Comparison of ENCODE assay signal across 13 cellular contexts in the genomic region with DNA sequence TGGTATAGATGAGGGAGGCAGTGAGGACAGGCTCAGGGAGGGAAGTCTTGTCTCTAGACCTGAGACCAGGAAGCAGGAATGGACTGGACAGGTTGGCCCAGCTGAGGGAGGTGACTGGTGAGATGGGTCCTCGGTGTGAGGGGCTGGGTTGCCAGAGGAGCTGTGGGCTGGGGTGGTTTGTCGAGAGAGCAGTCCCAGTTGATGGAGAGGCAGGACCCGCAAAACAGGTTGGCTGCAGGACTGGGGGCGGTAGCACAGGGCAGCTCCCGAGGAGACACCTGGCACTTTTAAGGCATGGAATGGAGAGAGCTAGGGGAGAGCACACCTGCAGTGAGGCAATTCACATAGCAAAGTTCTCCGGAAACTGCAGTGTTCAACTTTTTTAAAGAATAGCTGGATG. TPM values are rescaled to one million over a fixed set of nuclear protein-coding genes. Genes with fewer than 3 reads are reported as not detected.
A peak's percentile ranks its signal among the peaks of the same experiment; 100 is the strongest.
DNase-seq lines count a peak whose midpoint lies in the region; ATAC-seq and TF ChIP-seq lines count a peak whose summit lies in the region.
"Had no signal": no experiment of that assay in that cellular context is flagged by ENCODE, and none has a peak within 500 bp of the region (broad histone marks: within the 10 kb centered on the region; RNA-seq: fewer than 3 reads in every experiment).

No MANE protein-coding gene starts in this region.

- peaks cover 61% of the 10 kb centered on the region for H3K4me1 Mint-ChIP-seq in CD4-positive, alpha-beta T cell (ENCODE audit: low read depth)
- H3K4me1 Mint-ChIP-seq in endothelial cell (ENCODE audit: unreplicated experiment): peaks cover 53% of the 10 kb centered on the region

- H2BK15ac ChIP-seq in IMR-90 (ENCODE audit: low read depth, low read length): no peak overlapping the region

- POLR2A ChIA-PET in CD4-positive, alpha-beta T cell (lab: Charles Lee): no interaction called here
- POLR2A ChIA-PET in IMR-90 (lab: Charles Lee; ENCODE audit: unreplicated experiment): no interaction called here

- H3K4me1 ChIP-seq in IMR-90 (ENCODE audit: control insufficient read depth, insufficient read depth, low read length): peaks cover 23% of the 10 kb centered on the region
- H3K4me1 ChIP-seq in trophoblast cell (ENCODE audit: control insufficient read depth in 1 of 2, insufficient read depth in 2 of 2, low read length in 2 of 2): peaks cover 22 to 23% of the 10 kb centered on the region in 2 experiments
- H3K4me1 ChIP-seq in esophagus squamous epithelium: peaks cover under 1 to 91% (median 37%) of the 10 kb centered on the region in 3 donors

- H3K18ac ChIP-seq in IMR-90 (ENCODE audit: low read depth, low read length) (no peak overlapping the region), trophoblast cell (ENCODE audit: low read length) (no peak overlapping the region)

- no peak overlapping the region for H3K9ac ChIP-seq in IMR-90 (ENCODE audit: low read depth, low read length)
- H3K9ac ChIP-seq in trophoblast cell (ENCODE audit: low read length): no peak overlapping the region

- H2AFZ ChIP-seq in IMR-90 (replicated peaks; ENCODE audit: low read length, poor library complexity): no peak overlapping the region
- no peak overlapping the region for H2AFZ ChIP-seq in trophoblast cell (ENCODE audit: insufficient read depth, low read length, poor library complexity)

- H3K9me3 ChIP-seq in CD4-positive, alpha-beta T cell (ENCODE audit: control insufficient read depth, low read length): no peaks in the 10 kb centered on the region
- H3K9me3 ChIP-seq in IMR-90 (ENCODE audit: control insufficient read depth, insufficient read depth, low read length) (no peaks in the 10 kb centered on the region), trophoblast cell (ENCODE audit: insufficient read depth, low read depth, low read length) (no peaks in the 10 kb centered on the region), esophagus squamous epithelium (no peaks in the 10 kb centered on the region)
- H3K9me3 ChIP-seq: BE2C, MG63 had no signal

- H3K27ac ChIP-seq in CD4-positive, alpha-beta T cell (ENCODE audit: low read depth, low read length): no peak overlapping the region
- H3K27ac ChIP-seq in IMR-90 (ENCODE audit: insufficient read depth, low read length): no peak overlapping the region
- no peak overlapping the region for H3K27ac ChIP-seq in trophoblast cell (ENCODE audit: low read depth, low read length)
- H3K27ac ChIP-seq in esophagus squamous epithelium: no peak overlapping the region
- H3K27ac ChIP-seq: HL-60 had no signal

- dilution Hi-C loops in IMR-90 (cut with HindIII; ENCODE audit: low sequenced_read_pairs, unreplicated experiment): no loop called here

- H2AK5ac ChIP-seq in IMR-90 (ENCODE audit: low read depth, low read length) (no peak overlapping the region; the same call in 1 of the 2 replicates), trophoblast cell (ENCODE audit: low read length) (no peak overlapping the region)

- intact Hi-C loops in CD4-positive, alpha-beta T cell (cut with DNase I, micrococcal nuclease): no loop called here
- intact Hi-C loops in IMR-90 (cut with micrococcal nuclease) (no loop called here), esophagus squamous epithelium (cut with DNase I) (loop anchor here (10.0 kb wide), 1 partner anchor 112 kb away; no protein-coding TSS in a partner anchor)

- H2BK5ac ChIP-seq in IMR-90 (ENCODE audit: low read depth, low read length, poor library complexity, severe bottlenecking) (no peak overlapping the region), trophoblast cell (ENCODE audit: low read depth, low read length, poor library complexity) (no peak overlapping the region)

- H3K27ac Mint-ChIP-seq in CD4-positive, alpha-beta T cell: peak overlapping the region; percentile 55
- H3K27ac Mint-ChIP-seq in endothelial cell (ENCODE audit: unreplicated experiment): peak overlapping the region; percentile 53

- BruUV-seq in IMR-90 (replicated peaks; lab: Mats Ljungman, UMichigan): no TSS peak

- H3K79me1 ChIP-seq in IMR-90 (ENCODE audit: low read depth in 1 of 2, low read length in 2 of 2): peaks cover 11 to 85% of the 10 kb centered on the region in 2 experiments
- H3K79me1 ChIP-seq in trophoblast cell (ENCODE audit: low read length): peaks cover 5% of the 10 kb centered on the region

- TF ChIP-seq POLR2A in IMR-90 (IDR thresholded peaks at IDR 0.05; ENCODE audit: low read depth, low read length) (no peak), GM18505 (IDR thresholded peaks at IDR 0.05; ENCODE audit: borderline replicate concordance, extremely low read depth, insufficient read depth, insufficient read length) (no peak), esophagus squamous epithelium (IDR thresholded peaks at IDR 0.05) (no peak)

- H3K4me3 Mint-ChIP-seq in CD4-positive, alpha-beta T cell: no peak overlapping the region
- H3K4me3 Mint-ChIP-seq in endothelial cell (ENCODE audit: unreplicated experiment): no peak overlapping the region

- TF ChIP-seq RAD21 in IMR-90 (IDR thresholded peaks at IDR 0.05; ENCODE audit: low read length): no peak

- CTCF ChIA-PET in CD4-positive, alpha-beta T cell (lab: Charles Lee): interaction anchor here (1.4 kb wide), 1 partner anchor 188 kb away, joined by 3 read pairs; no protein-coding TSS in a partner anchor
- CTCF ChIA-PET in IMR-90 (lab: Yijun Ruan, JAX): no interaction called here

- H3K9me3 Mint-ChIP-seq in CD4-positive, alpha-beta T cell: no peaks in the 10 kb centered on the region
- no peaks in the 10 kb centered on the region for H3K9me3 Mint-ChIP-seq in endothelial cell (ENCODE audit: unreplicated experiment)

- H4K91ac ChIP-seq in IMR-90 (ENCODE audit: insufficient read depth, low read depth, low read length) (no peak overlapping the region), trophoblast cell (ENCODE audit: low read depth, low read length) (no peak overlapping the region)

- TF ChIP-seq CTCF in CD4-positive, alpha-beta T cell (IDR thresholded peaks at IDR 0.05): no peak
- TF ChIP-seq CTCF in IMR-90 (conservative IDR thresholded peaks at IDR 0.05; ENCODE audit: low read depth, low read length): no peak
- no peak for TF ChIP-seq CTCF in endothelial cell (IDR thresholded peaks at IDR 0.05; ENCODE audit: unreplicated experiment)
- no peak for TF ChIP-seq CTCF in esophagus squamous epithelium (IDR thresholded peaks at IDR 0.05)

- H2AK9ac ChIP-seq in IMR-90 (replicated peaks; ENCODE audit: low read depth, low read length, poor library complexity): no peak overlapping the region

- no peaks in the 10 kb centered on the region for H3K36me3 ChIP-seq in IMR-90 (ENCODE audit: control insufficient read depth, insufficient read depth, low read length)
- peaks cover 2 to 6% of the 10 kb centered on the region in 2 experiments for H3K36me3 ChIP-seq in trophoblast cell (ENCODE audit: control insufficient read depth in 1 of 2, insufficient read depth in 2 of 2, low read length in 2 of 2)
- H3K36me3 ChIP-seq in esophagus squamous epithelium: no peaks in the 10 kb centered on the region

- H3K4ac ChIP-seq in IMR-90 (ENCODE audit: low read depth, low read length) (no peak overlapping the region), trophoblast cell (ENCODE audit: low read depth, low read length) (peak overlapping the region; percentile 84)

- H3K27me3 ChIP-seq in CD4-positive, alpha-beta T cell (ENCODE audit: control insufficient read depth, insufficient read depth, low read length): no peaks in the 10 kb centered on the region
- H3K27me3 ChIP-seq in IMR-90 (ENCODE audit: control insufficient read depth, insufficient read depth, low read length) (no peaks in the 10 kb centered on the region), trophoblast cell (ENCODE audit: insufficient read depth, low read length) (no peaks in the 10 kb centered on the region), esophagus squamous epithelium (no peaks in the 10 kb centered on the region)
- H3K27me3 ChIP-seq: BE2C, MG63 had no signal

- DNase-seq in CD4-positive, alpha-beta T cell: no peak
- no peak for DNase-seq in IMR-90
- DNase-seq in endothelial cell (ENCODE audit: low spot score): no peak
- DNase-seq in trophoblast cell: no peak
- no peak for DNase-seq in esophagus squamous epithelium (lab: John Stamatoyannopoulos, UW)
- DNase-seq: BE2C, KG1, MG63, NCI-H1092 treated with DMSO at 0.1 percent for 48 hours, NCI-H1694 treated with DMSO at 0.1 percent for 48 hours had no signal

- H3K27me3 Mint-ChIP-seq in CD4-positive, alpha-beta T cell: no peaks in the 10 kb centered on the region
- peaks cover 5% of the 10 kb centered on the region for H3K27me3 Mint-ChIP-seq in endothelial cell (ENCODE audit: unreplicated experiment)

- H2BK120ac ChIP-seq in IMR-90 (ENCODE audit: low read depth, low read length) (no peak overlapping the region), trophoblast cell (ENCODE audit: insufficient read depth, low read length, poor library complexity) (no peak overlapping the region)

- H2BK20ac ChIP-seq in IMR-90 (ENCODE audit: low read depth, low read length): no peak overlapping the region

- 0 out of 2 replicates have a peak overlapping the region, but pooled peaks have one; percentile 29 for H3K23ac ChIP-seq in IMR-90 (ENCODE audit: low read depth, low read length)
- no peak overlapping the region for H3K23ac ChIP-seq in trophoblast cell (ENCODE audit: low read length)

- ATAC-seq in CD4-positive, alpha-beta T cell (ENCODE audit: poor library complexity): no peak
- ATAC-seq in IMR-90 (ENCODE audit: low read depth) (no peak), GM18505 (IDR thresholded peaks at IDR 0.05; ENCODE audit: unreplicated experiment) (no peak), HG03439 (IDR thresholded peaks at IDR 0.05; ENCODE audit: unreplicated experiment) (no peak)

- no peaks in the 10 kb centered on the region for H3K36me3 Mint-ChIP-seq in CD4-positive, alpha-beta T cell (ENCODE audit: low read depth)
- H3K36me3 Mint-ChIP-seq in endothelial cell (ENCODE audit: low read depth, unreplicated experiment): peaks cover 8% of the 10 kb centered on the region

- H3K4me2 ChIP-seq in IMR-90 (ENCODE audit: low read depth, low read length) (no peak overlapping the region), trophoblast cell (ENCODE audit: low read length) (no peak overlapping the region)

- in situ Hi-C loops in IMR-90 (cut with MboI; ENCODE audit: low sequenced_read_pairs): no loop called here

- H4K5ac ChIP-seq in IMR-90 (ENCODE audit: low read depth, low read length): no peak overlapping the region

- H4K8ac ChIP-seq in IMR-90 (ENCODE audit: low read depth in 2 of 2, low read length in 2 of 2) (no peak overlapping the region), trophoblast cell (ENCODE audit: low read depth, low read length) (no peak overlapping the region)

- no peak overlapping the region for H3K14ac ChIP-seq in IMR-90 (replicated peaks; ENCODE audit: low read depth, low read length)
- no peak overlapping the region for H3K14ac ChIP-seq in trophoblast cell (ENCODE audit: low read length)

- H3K4me3 ChIP-seq in IMR-90 (ENCODE audit: insufficient read depth, low read depth, low read length) (no peak overlapping the region), trophoblast cell (ENCODE audit: low read depth, low read length) (no peak overlapping the region), esophagus squamous epithelium (no peak overlapping the region)
- H3K4me3 ChIP-seq: MG63 had no signal

- WGBS in IMR-90 (ENCODE audit: extremely low coverage in 2 of 2, insufficient read length in 1 of 2), 2 experiments: 100% methylated on average over 2 of the region's 6 CpGs; no CpG with 5 or more reads in 1 of the 2 experiments
- no CpG with 5 or more reads among the region's 6 CpGs for WGBS in trophoblast cell (ENCODE audit: extremely low coverage, insufficient coverage, insufficient read length)
- 63 to 67% methylated on average over 6 of the region's 6 CpGs for WGBS in esophagus squamous epithelium, 2 donors

- H4K20me1 ChIP-seq in IMR-90 (ENCODE audit: insufficient read depth, low read length): peaks cover 94% of the 10 kb centered on the region

- peaks cover 28% of the 10 kb centered on the region for H3K9me1 ChIP-seq in IMR-90 (ENCODE audit: insufficient read depth, low read length)

- peaks cover 45% of the 10 kb centered on the region for H3K79me2 ChIP-seq in trophoblast cell (ENCODE audit: control insufficient read depth, insufficient read depth, low read length, poor library complexity)

- no peak overlapping the region for H4K12ac ChIP-seq in trophoblast cell (ENCODE audit: low read depth, low read length)

- no peak overlapping the region for H3K56ac ChIP-seq in IMR-90 (ENCODE audit: extremely low read depth, insufficient read depth, low read length)

- H2BK12ac ChIP-seq in trophoblast cell (ENCODE audit: low read length): no peak overlapping the region

RNA-seq across cellular contexts. Expression of a gene that starts 14.7 kb away (rescaled TPM):
- total RNA-seq in CD4-positive, alpha-beta T cell: 10 to 100 TPM; 39.2 to 40.3 TPM
- total RNA-seq in IMR-90 (2012; rRNA removed) (24.9 and 26.7 TPM in 2 replicates), endothelial cell (ENCODE audit: unreplicated experiment) (131 TPM), esophagus squamous epithelium (10 to 100 TPM; 20.5 to 54.8 (median 40.4) TPM)
- 24.0 and 27.1 TPM in 2 replicates for polyA plus RNA-seq in IMR-90 (2012; rRNA removed)
- polyA plus RNA-seq in IMR-90 (2012; cell fraction: cytosol; rRNA removed): 27.6 and 28.1 TPM in 2 replicates
- polyA plus RNA-seq in IMR-90 (2012; cell fraction: nucleus; rRNA removed; ENCODE audit: low replicate concordance): 41.3 and 50.6 TPM in 2 replicates
- polyA plus RNA-seq in trophoblast cell (2013): 121 and 126 TPM in 2 replicates
